In the genomic region with DNA sequence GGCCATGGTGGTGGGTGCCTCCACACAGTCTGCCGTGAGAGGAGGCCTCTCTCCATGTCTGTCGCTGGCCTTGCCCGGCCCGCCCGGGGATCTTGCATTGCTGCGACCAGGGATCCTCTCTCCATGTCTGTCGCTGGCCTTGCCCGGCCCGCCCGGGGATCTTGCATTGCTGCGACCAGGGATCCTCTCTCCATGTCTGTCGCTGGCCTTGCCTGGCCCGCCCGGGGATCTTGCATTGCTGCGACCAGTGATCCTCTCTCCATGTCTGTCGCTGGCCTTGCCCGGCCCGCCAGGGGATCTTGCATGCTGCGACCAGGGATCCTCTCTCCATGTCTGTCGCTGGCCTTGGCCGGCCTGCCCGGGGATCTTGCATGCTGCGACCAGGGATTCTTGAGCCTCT, we compare ENCODE assay signal across 4 cellular contexts. TPM values are rescaled to one million over a fixed set of nuclear protein-coding genes. Genes with fewer than 3 reads are reported as not detected.
"Had no signal": no experiment of that assay in that cellular context is flagged by ENCODE, and none has a peak within 500 bp of the region (broad histone marks: within the 10 kb centered on the region; RNA-seq: fewer than 3 reads in every experiment).

No MANE protein-coding gene starts in this region.

RNA-seq across cellular contexts. Expression of a gene that starts 35.7 kb away (rescaled TPM):
- total RNA-seq: ascending aorta, LHCN-M2, M059J, SK-MEL-5 had no signal
